9 cellular contexts compared by ENCODE assay signal in genomic region chr20:266604-267562, GRCh38. TPM values are rescaled to one million over a fixed set of nuclear protein-coding genes. Genes with fewer than 3 reads are reported as not detected.
DNase-seq lines count a peak whose midpoint lies in the region; ATAC-seq, FAIRE-seq and TF ChIP-seq lines count a peak whose summit lies in the region.
"Had no signal": no experiment of that assay in that cellular context is flagged by ENCODE, and none has a peak within 500 bp of the region (broad histone marks: within the 10 kb centered on the region; RNA-seq: fewer than 3 reads in every experiment).

No MANE protein-coding gene starts in this region.

- H3K36me3 ChIP-seq in CD8-positive, alpha-beta T cell (ENCODE audit: insufficient read depth, low read length), result no peaks in the 10 kb centered on the region
- H3K36me3 ChIP-seq in H1 (ENCODE audit: control insufficient read depth in 2 of 4, insufficient read depth in 4 of 4, low read length in 3 of 4), result no peaks in the 10 kb centered on the region; a peak in 1 of 8 replicates

- H3K14ac ChIP-seq in H1 (ENCODE audit: insufficient read length), result no peak overlapping the region

- peak; percentile 92 for TF ChIP-seq CTCF in CD8-positive, alpha-beta T cell (IDR thresholded peaks at IDR 0.05)
- TF ChIP-seq CTCF in H1 (IDR thresholded peaks at IDR 0.05; ENCODE audit: control extremely low read depth in 1 of 3, insufficient read depth in 1 of 3, low read depth in 1 of 3, low read length in 3 of 3), result peak; percentile 96 to 98 (median 97)
- peak; percentile 97 for TF ChIP-seq CTCF in mesothelial cell of epicardium (IDR thresholded peaks at IDR 0.05; ENCODE audit: unreplicated experiment)

- H2BK15ac ChIP-seq in H1 (ENCODE audit: low read length), result no peak overlapping the region

- ATAC-seq in CD8-positive, alpha-beta T cell, result peak; percentile 100
- peak; percentile 72 for ATAC-seq in GM19452 (IDR thresholded peaks at IDR 0.05; ENCODE audit: unreplicated experiment)

- peak overlapping the region; percentile 86 for H3K4me3 Mint-ChIP-seq in CD8-positive, alpha-beta T cell
- peak overlapping the region; percentile 70 for H3K4me3 Mint-ChIP-seq in mesothelial cell of epicardium

- no peak overlapping the region for H2BK12ac ChIP-seq in H1 (ENCODE audit: low read depth, low read length)

- H3K56ac ChIP-seq in H1 (replicated peaks; ENCODE audit: insufficient read length, low read depth, low read length), result no peak overlapping the region

- H3K79me1 ChIP-seq in H1 (ENCODE audit: low read depth, low read length), result no peaks in the 10 kb centered on the region

- peak overlapping the region; percentile 86 for H4K91ac ChIP-seq in H1 (replicated peaks; ENCODE audit: insufficient read length, low read length)

- H3K9me3 ChIP-seq in CD8-positive, alpha-beta T cell (ENCODE audit: low read length), result no peaks in the 10 kb centered on the region
- no peaks in the 10 kb centered on the region for H3K9me3 ChIP-seq in H1 (ENCODE audit: insufficient read depth in 2 of 2, low read depth in 1 of 2, low read length in 1 of 2)

- peak overlapping the region; percentile 69 for H3K4me3 ChIP-seq in CD8-positive, alpha-beta T cell (ENCODE audit: low read depth, low read length)
- peak overlapping the region; percentile 4 to 53 (median 31); a peak in 6 of 8 replicates for H3K4me3 ChIP-seq in H1 (ENCODE audit: extremely low read depth in 1 of 4, insufficient read depth in 2 of 4, low read depth in 3 of 4, low read length in 4 of 4)

- peak overlapping the region; percentile 70 for H4K5ac ChIP-seq in H1 (ENCODE audit: insufficient read length, low read depth, low read length)

- DNase-seq in CD8-positive, alpha-beta T cell, result peak; percentile 78 to 95 (median 85)
- DNase-seq in HPDE6-E6E7 (ENCODE audit: extremely low spot score), result peak; percentile 90
- peak; percentile 30 for DNase-seq in NCI-H82 treated with DMSO at 0.1 percent for 48 hours (lab: John Stamatoyannopoulos, UW; ENCODE audit: unreplicated experiment)
- DNase-seq in activated CD8-positive, alpha-beta memory T cell treated with anti-CD3 and anti-CD28 coated beads for 24 hours, result peak; percentile 98
- peak; percentile 84 to 99 for DNase-seq in H1 (ENCODE audit: low read depth in 1 of 2, low spot score in 2 of 2)
- DNase-seq in mesothelial cell of epicardium (ENCODE audit: low spot score in 2 of 2, unreplicated experiment in 2 of 2), result peak; percentile 79 to 96
- DNase-seq in stimulated activated CD8-positive, alpha-beta memory T cell treated with anti-CD3 and anti-CD28 coated beads, Interleukin-15, amount 100 ng/mL, for 24 hours (ENCODE audit: low read depth), result peak; percentile 90

- peak overlapping the region; percentile 91 for H3K18ac ChIP-seq in H1 (ENCODE audit: extremely low read depth, low read length)

- peak overlapping the region; percentile 96 for H4K8ac ChIP-seq in H1 (ENCODE audit: extremely low read depth, insufficient read depth, low read length)

- no peaks in the 10 kb centered on the region for H3K79me2 ChIP-seq in H1 (ENCODE audit: control insufficient read depth in 1 of 2, insufficient read depth in 2 of 2, low read length in 2 of 2)

- no peak overlapping the region for H3K27ac Mint-ChIP-seq in CD8-positive, alpha-beta T cell
- peak overlapping the region; percentile 5 for H3K27ac Mint-ChIP-seq in mesothelial cell of epicardium

- intact Hi-C loops in CD8-positive, alpha-beta T cell (cut with DNase I, micrococcal nuclease), result loop anchor here (1.0 kb wide), 6 partner anchors 23 to 63 kb away; partner anchors contain the start of genes C20orf96 (in 1 of the 2) and ZCCHC3 (in 1 of the 2)

- TF ChIP-seq RAD21 in H1 (IDR thresholded peaks at IDR 0.05 in 1 of 2, conservative IDR thresholded peaks at IDR 0.05 in 1 of 2; ENCODE audit: low read depth in 2 of 2, low read length in 2 of 2), result peak; percentile 95

- no peaks in the 10 kb centered on the region for H3K9me3 Mint-ChIP-seq in CD8-positive, alpha-beta T cell
- H3K9me3 Mint-ChIP-seq in mesothelial cell of epicardium, result no peaks in the 10 kb centered on the region

- peaks cover 0 to 2% of the 10 kb centered on the region in 2 experiments for H4K20me1 ChIP-seq in H1 (replicated peaks in 1 of 2; ENCODE audit: control insufficient read depth in 1 of 2, insufficient read depth in 2 of 2, low read length in 2 of 2)

- H3K4me1 Mint-ChIP-seq in CD8-positive, alpha-beta T cell (ENCODE audit: low read depth), result peaks cover 9% of the 10 kb centered on the region
- peaks cover 14% of the 10 kb centered on the region for H3K4me1 Mint-ChIP-seq in mesothelial cell of epicardium

- no peak for FAIRE-seq in H1 (lab: Jason Lieb, UNC)

- no peak overlapping the region for H3K4ac ChIP-seq in H1 (replicated peaks; ENCODE audit: insufficient read length, low read depth, low read length)

- H3K27ac ChIP-seq in CD8-positive, alpha-beta T cell (ENCODE audit: low read depth, low read length), result no peak overlapping the region
- no peak overlapping the region for H3K27ac ChIP-seq in H1 (ENCODE audit: low read depth, low read length)

- no peaks in the 10 kb centered on the region for H3K4me1 ChIP-seq in CD8-positive, alpha-beta T cell (ENCODE audit: insufficient read depth, low read length)
- 0 out of 7 replicates have a peak, but pooled peaks cover 0 to 2% (median 0%) of the 10 kb centered on the region in 4 experiments for H3K4me1 ChIP-seq in H1 (replicated peaks in 1 of 4; ENCODE audit: control insufficient read depth in 3 of 4, insufficient read depth in 4 of 4, low read length in 3 of 4)

- no peak overlapping the region for H2AK5ac ChIP-seq in H1 (ENCODE audit: low read depth, low read length)

- no peak overlapping the region for H2BK5ac ChIP-seq in H1 (ENCODE audit: low read depth, low read length)

- peak overlapping the region in 2 of 4 experiments; percentile 27 to 44; a peak in 4 of 7 replicates for H3K9ac ChIP-seq in H1 (replicated peaks in 1 of 4; ENCODE audit: extremely low read depth in 1 of 4, low read depth in 3 of 4, low read length in 3 of 4)

- no peak for TF ChIP-seq EP300 in H1 (IDR thresholded peaks at IDR 0.05; ENCODE audit: borderline replicate concordance in 1 of 2, low read depth in 2 of 2, low read length in 2 of 2)

- no peak overlapping the region for H2BK20ac ChIP-seq in H1 (ENCODE audit: low read length)

- peak overlapping the region; percentile 23 to 77; a peak in 3 of 4 replicates for H3K4me2 ChIP-seq in H1 (ENCODE audit: insufficient read depth in 1 of 2, low read depth in 2 of 2, low read length in 2 of 2)

- H2AFZ ChIP-seq in H1 (ENCODE audit: low read length), result peak overlapping the region; percentile 75

- peak in 1 of 2 experiments; percentile 94; a peak in 2 of 3 replicates for TF ChIP-seq POLR2A in H1 (IDR thresholded peaks at IDR 0.05; ENCODE audit: control extremely low read depth in 1 of 2, low read depth in 2 of 2, low read length in 2 of 2)

- POLR2A ChIA-PET in CD8-positive, alpha-beta T cell (lab: Charles Lee), result no interaction called here
- POLR2A ChIA-PET in H1 (lab: Charles Lee; ENCODE audit: partially characterized antibody), result interaction anchor here (0.8 to 5.5 kb wide), 11 partner anchors 9 to 80 kb away, joined by 3 to 21 read pairs (median 6); partner anchors contain the start of genes DEFB132, NRSN2 and SOX12

- H3K27me3 ChIP-seq in CD8-positive, alpha-beta T cell (ENCODE audit: insufficient read depth, low read length), result no peaks in the 10 kb centered on the region
- H3K27me3 ChIP-seq in H1 (replicated peaks in 1 of 4; ENCODE audit: control insufficient read depth in 3 of 4, extremely low read depth in 1 of 4, insufficient read depth in 3 of 4, low read length in 3 of 4), result peaks cover 0 to 26% (median 11%) of the 10 kb centered on the region in 4 experiments; a peak in 6 of 7 replicates

- H3K23me2 ChIP-seq in H1 (ENCODE audit: low read depth, low read length), result no peaks in the 10 kb centered on the region; the same call in 1 of the 2 replicates

- no peak overlapping the region for H2BK120ac ChIP-seq in H1 (replicated peaks; ENCODE audit: low read depth, low read length)

- H3K23ac ChIP-seq in H1 (ENCODE audit: insufficient read length), result no peak overlapping the region

- peaks cover 2% of the 10 kb centered on the region for H3K27me3 Mint-ChIP-seq in CD8-positive, alpha-beta T cell (ENCODE audit: low read depth)
- H3K27me3 Mint-ChIP-seq in mesothelial cell of epicardium (ENCODE audit: low read depth), result peaks cover 13% of the 10 kb centered on the region

- WGBS in H1 (ENCODE audit: extremely low coverage in 1 of 2, insufficient coverage in 1 of 2, insufficient read length in 1 of 2, insufficient replicate concordance in 2 of 2, low coverage in 1 of 2, low lambda C conversion rate in 2 of 2, missing lambda C conversion rate in 1 of 2), 2 experiments, result 23 to 100% methylated on average over 1 to 42 of the region's 43 CpGs

- CTCF ChIA-PET in CD8-positive, alpha-beta T cell (lab: Charles Lee), result interaction anchor here (0.6 to 5.9 kb wide), 26 partner anchors 9 to 223 kb away, joined by 3 to 51 read pairs (median 4); partner anchors contain the start of genes DEFB129 and DEFB132
- CTCF ChIA-PET in H1 (lab: Charles Lee; ENCODE audit: partially characterized antibody), result interaction anchor here (0.6 to 7.5 kb wide), 26 partner anchors 8 to 171 kb away, joined by 3 to 63 read pairs (median 4); partner anchors contain the start of genes DEFB132 and SOX12

- H3K36me3 Mint-ChIP-seq in CD8-positive, alpha-beta T cell, result no peaks in the 10 kb centered on the region
- H3K36me3 Mint-ChIP-seq in mesothelial cell of epicardium, result peaks cover 2% of the 10 kb centered on the region

RNA-seq across cellular contexts. Expression of gene DEFB132, which starts 9.4 kb away (rescaled TPM):
- not detected for total RNA-seq in CD8-positive, alpha-beta T cell
- not detected in 2 replicates for total RNA-seq in H1 (2021; fragmentation: NEBNext Ultra II Directional; extraction: Animal tissue kit (Norgen Biotek cat#: 25700))
- polyA plus RNA-seq in H1 (2011; rRNA removed), result not detected in 2 replicates
- polyA plus RNA-seq in H1 (2011; cell fraction: cytosol; rRNA removed), result not detected
- not detected for polyA plus RNA-seq in H1 (2011; cell fraction: nucleus; rRNA removed)
- polyA plus RNA-seq in H1 (2012, experiment 1 of 2), result not detected in 4 replicates
- not detected for polyA plus RNA-seq in H1 (2012, experiment 2 of 2)
- polyA plus RNA-seq in H1 (2013, experiment 1 of 2), result not detected
- polyA plus RNA-seq in H1 (2013, experiment 2 of 2), result not detected
- not detected in 2 replicates for polyA minus RNA-seq in H1 (2011; rRNA and poly(A)+ RNA removed)
- polyA minus RNA-seq in H1 (2011; cell fraction: cytosol; rRNA and poly(A)+ RNA removed), result not detected
- polyA minus RNA-seq in H1 (2011; cell fraction: nucleus; rRNA and poly(A)+ RNA removed), result not detected
- not detected in 3 replicates for total RNA-seq in mesothelial cell of epicardium

RNA-seq across cellular contexts. Expression of gene C20orf96, which starts 23.7 kb away (rescaled TPM):
- total RNA-seq in CD8-positive, alpha-beta T cell, result 1 to 10 TPM; 1.9 to 2.6 TPM
- 21.0 and 22.7 TPM in 2 replicates for total RNA-seq in H1 (2021; fragmentation: NEBNext Ultra II Directional; extraction: Animal tissue kit (Norgen Biotek cat#: 25700))
- 19.2 and 19.3 TPM in 2 replicates for polyA plus RNA-seq in H1 (2011; rRNA removed)
- polyA plus RNA-seq in H1 (2011; cell fraction: cytosol; rRNA removed), result 21.3 TPM
- polyA plus RNA-seq in H1 (2011; cell fraction: nucleus; rRNA removed), result 22.3 TPM
- 20.5 to 28.5 TPM (median 26.2 TPM) in 4 replicates for polyA plus RNA-seq in H1 (2012, experiment 1 of 2)
- 20.8 TPM for polyA plus RNA-seq in H1 (2012, experiment 2 of 2)
- polyA plus RNA-seq in H1 (2013, experiment 1 of 2), result 23.3 TPM
- 22.8 TPM for polyA plus RNA-seq in H1 (2013, experiment 2 of 2)
- 9.5 and 10.5 TPM in 2 replicates for polyA minus RNA-seq in H1 (2011; rRNA and poly(A)+ RNA removed)
- polyA minus RNA-seq in H1 (2011; cell fraction: cytosol; rRNA and poly(A)+ RNA removed), result 7.7 TPM
- polyA minus RNA-seq in H1 (2011; cell fraction: nucleus; rRNA and poly(A)+ RNA removed), result 8.2 TPM
- 52.3 to 58.1 TPM (median 52.8 TPM) in 3 replicates for total RNA-seq in mesothelial cell of epicardium

RNA-seq across cellular contexts. Expression of gene ZCCHC3, which starts 30.5 kb away (rescaled TPM):
- 10 to 100 TPM; 21.8 to 22.0 TPM for total RNA-seq in CD8-positive, alpha-beta T cell
- total RNA-seq in H1 (2021; fragmentation: NEBNext Ultra II Directional; extraction: Animal tissue kit (Norgen Biotek cat#: 25700)), result 52.4 and 54.0 TPM in 2 replicates
- polyA plus RNA-seq in H1 (2011; rRNA removed), result 33.7 and 34.0 TPM in 2 replicates
- 40.1 TPM for polyA plus RNA-seq in H1 (2011; cell fraction: cytosol; rRNA removed)
- 23.6 TPM for polyA plus RNA-seq in H1 (2011; cell fraction: nucleus; rRNA removed)
- polyA plus RNA-seq in H1 (2012, experiment 1 of 2), result 41.3 to 45.9 TPM (median 42.1 TPM) in 4 replicates
- polyA plus RNA-seq in H1 (2012, experiment 2 of 2), result 43.6 TPM
- polyA plus RNA-seq in H1 (2013, experiment 1 of 2), result 36.6 TPM
- polyA plus RNA-seq in H1 (2013, experiment 2 of 2), result 39.0 TPM
- 14.9 and 15.4 TPM in 2 replicates for polyA minus RNA-seq in H1 (2011; rRNA and poly(A)+ RNA removed)
- 24.4 TPM for polyA minus RNA-seq in H1 (2011; cell fraction: cytosol; rRNA and poly(A)+ RNA removed)
- 13.9 TPM for polyA minus RNA-seq in H1 (2011; cell fraction: nucleus; rRNA and poly(A)+ RNA removed)
- total RNA-seq in mesothelial cell of epicardium, result 40.2 to 40.8 TPM (median 40.5 TPM) in 3 replicates

RNA-seq across cellular contexts. Expression of gene DEFB129, which starts 39.8 kb away (rescaled TPM):
- total RNA-seq in CD8-positive, alpha-beta T cell, result not detected
- total RNA-seq in H1 (2021; fragmentation: NEBNext Ultra II Directional; extraction: Animal tissue kit (Norgen Biotek cat#: 25700)), result not detected in 2 replicates
- not detected in 2 replicates for polyA plus RNA-seq in H1 (2011; rRNA removed)
- polyA plus RNA-seq in H1 (2011; cell fraction: cytosol; rRNA removed), result not detected
- not detected for polyA plus RNA-seq in H1 (2011; cell fraction: nucleus; rRNA removed)
- polyA plus RNA-seq in H1 (2012, experiment 1 of 2), result not detected in 4 replicates
- not detected for polyA plus RNA-seq in H1 (2012, experiment 2 of 2)
- polyA plus RNA-seq in H1 (2013, experiment 1 of 2), result not detected
- polyA plus RNA-seq in H1 (2013, experiment 2 of 2), result not detected
- polyA minus RNA-seq in H1 (2011; rRNA and poly(A)+ RNA removed), result not detected in 2 replicates
- polyA minus RNA-seq in H1 (2011; cell fraction: cytosol; rRNA and poly(A)+ RNA removed), result not detected
- not detected for polyA minus RNA-seq in H1 (2011; cell fraction: nucleus; rRNA and poly(A)+ RNA removed)
- total RNA-seq in mesothelial cell of epicardium, result not detected in 3 replicates
- total RNA-seq: subcutaneous adipose tissue had no signal

RNA-seq across cellular contexts. Expression of gene SOX12, which starts 58.5 kb away (rescaled TPM):
- total RNA-seq in CD8-positive, alpha-beta T cell, result 10 to 100 TPM; 10.3 to 11.1 TPM
- 63.0 and 66.1 TPM in 2 replicates for total RNA-seq in H1 (2021; fragmentation: NEBNext Ultra II Directional; extraction: Animal tissue kit (Norgen Biotek cat#: 25700))
- polyA plus RNA-seq in H1 (2011; rRNA removed), result 6.4 and 14.4 TPM in 2 replicates
- 9.3 TPM for polyA plus RNA-seq in H1 (2011; cell fraction: cytosol; rRNA removed)
- polyA plus RNA-seq in H1 (2011; cell fraction: nucleus; rRNA removed), result 20.6 TPM
- 28.3 to 39.1 TPM (median 34.8 TPM) in 4 replicates for polyA plus RNA-seq in H1 (2012, experiment 1 of 2)
- 27.6 TPM for polyA plus RNA-seq in H1 (2012, experiment 2 of 2)
- 34.1 TPM for polyA plus RNA-seq in H1 (2013, experiment 1 of 2)
- polyA plus RNA-seq in H1 (2013, experiment 2 of 2), result 34.4 TPM
- 2.9 and 6.2 TPM in 2 replicates for polyA minus RNA-seq in H1 (2011; rRNA and poly(A)+ RNA removed)
- polyA minus RNA-seq in H1 (2011; cell fraction: cytosol; rRNA and poly(A)+ RNA removed), result 16.2 TPM
- polyA minus RNA-seq in H1 (2011; cell fraction: nucleus; rRNA and poly(A)+ RNA removed), result 11.5 TPM
- total RNA-seq in mesothelial cell of epicardium, result 65.9 to 67.0 TPM (median 66.8 TPM) in 3 replicates

Comparison
In these comparisons a context has a peak if more than half of its experiments do, and no peak if none do; other contexts are left out.
1. DNase-seq: peak in every context shown above with its lines; median percentile 98 in activated CD8-positive, alpha-beta memory T cell treated with anti-CD3 and anti-CD28 coated beads for 24 hours; 92 in H1; 90 in HPDE6-E6E7; 90 in stimulated activated CD8-positive, alpha-beta memory T cell treated with anti-CD3 and anti-CD28 coated beads, Interleukin-15, amount 100 ng/mL, for 24 hours; 88 in mesothelial cell of epicardium; 85 in CD8-positive, alpha-beta T cell; 30 in NCI-H82 treated with DMSO at 0.1 percent for 48 hours.